17 cellular contexts compared by ENCODE assay signal in genomic region chr5:123810911-123811310, GRCh38.
"Had no signal": no experiment of that assay in that cellular context is flagged by ENCODE, and none has a peak within 500 bp of the region (broad histone marks: within the 10 kb centered on the region; RNA-seq: fewer than 3 reads in every experiment).

No MANE protein-coding gene starts in this region.

- H3K9me3 Mint-ChIP-seq: activated naive CD4-positive, alpha-beta T cell treated with anti-CD3 and anti-CD28 coated beads, Interleukin-2, amount 10 ng/mL, durations not matched to agents 7 days and 5 days; activated T-helper 2 cell treated with anti-CD3 and anti-CD28 coated beads, Interferon-gamma antibody, Interleukin-2, Interleukin-4, amounts not matched to agents 10 μg/mL and 5 μg/mL and 100 μg/mL, durations not matched to agents 14 hours and 24 hours and 36 hours; naive B cell; stimulated activated naive CD8-positive, alpha-beta T cell treated with anti-CD3 and anti-CD28 coated beads, Interleukin-15, amount 100 ng/mL, for 72 hours had no signal

- H3K36me3 ChIP-seq: colonic mucosa had no signal

- ATAC-seq: activated CD8-positive, alpha-beta T cell treated with anti-CD3 and anti-CD28 coated beads, Interleukin-2, amount 10 ng/mL, durations not matched to agents 7 days and 5 days; stimulated activated naive CD8-positive, alpha-beta T cell treated with anti-CD3 and anti-CD28 coated beads, Interleukin-15, amount 100 ng/mL, for 72 hours had no signal

- H3K4me3 ChIP-seq: colonic mucosa, testis had no signal

- H3K27me3 ChIP-seq: colonic mucosa, testis had no signal

- H3K4me3 Mint-ChIP-seq: activated CD8-positive, alpha-beta T cell treated with anti-CD3 and anti-CD28 coated beads, Interleukin-2, amount 10 ng/mL, durations not matched to agents 7 days and 5 days; activated naive CD4-positive, alpha-beta T cell treated with anti-CD3 and anti-CD28 coated beads, Interleukin-2, amount 10 ng/mL, durations not matched to agents 7 days and 5 days; naive B cell; stimulated activated naive CD8-positive, alpha-beta T cell treated with anti-CD3 and anti-CD28 coated beads, Interleukin-15, amount 100 ng/mL, for 72 hours had no signal

- DNase-seq: activated CD4-positive, alpha-beta T cell treated with anti-CD3 and anti-CD28 coated beads for 48 hours; activated CD8-positive, alpha-beta T cell treated with anti-CD3 and anti-CD28 coated beads, Interleukin-2, amount 10 ng/mL, durations not matched to agents 7 days and 5 days; activated naive CD4-positive, alpha-beta T cell treated with anti-CD3 and anti-CD28 coated beads, Interleukin-2, amount 10 ng/mL, durations not matched to agents 7 days and 5 days; activated T-cell treated with anti-CD3 and anti-CD28 coated beads for 4 hours; caudate nucleus; effector CD8-positive, alpha-beta T cell; hypothalamus; kidney glomerular epithelial cell; midbrain; naive B cell; stimulated activated CD4-positive, alpha-beta T cell treated with anti-CD3 and anti-CD28 coated beads, Interleukin-15, amount 100 ng/mL, for 24 hours; stimulated activated CD4-positive, alpha-beta T cell treated with anti-CD3 and anti-CD28 coated beads, Interleukin-4, amount 100 ng/mL, for 4 hours; stimulated activated naive CD8-positive, alpha-beta T cell treated with anti-CD3 and anti-CD28 coated beads, Interleukin-15, amount 100 ng/mL, for 72 hours; T-helper 9 cell; testis had no signal

- H3K36me3 Mint-ChIP-seq: activated naive CD4-positive, alpha-beta T cell treated with anti-CD3 and anti-CD28 coated beads, Interleukin-2, amount 10 ng/mL, durations not matched to agents 7 days and 5 days; naive B cell had no signal

- H3K9me3 ChIP-seq: colonic mucosa, testis had no signal

- H3K4me1 Mint-ChIP-seq: activated naive CD4-positive, alpha-beta T cell treated with anti-CD3 and anti-CD28 coated beads, Interleukin-2, amount 10 ng/mL, durations not matched to agents 7 days and 5 days; stimulated activated naive CD8-positive, alpha-beta T cell treated with anti-CD3 and anti-CD28 coated beads, Interleukin-15, amount 100 ng/mL, for 72 hours had no signal

- H3K27ac ChIP-seq: colonic mucosa, testis had no signal

- H3K27me3 Mint-ChIP-seq: activated naive CD4-positive, alpha-beta T cell treated with anti-CD3 and anti-CD28 coated beads, Interleukin-2, amount 10 ng/mL, durations not matched to agents 7 days and 5 days; stimulated activated naive CD8-positive, alpha-beta T cell treated with anti-CD3 and anti-CD28 coated beads, Interleukin-15, amount 100 ng/mL, for 72 hours had no signal

- H3K27ac Mint-ChIP-seq: activated CD8-positive, alpha-beta T cell treated with anti-CD3 and anti-CD28 coated beads, Interleukin-2, amount 10 ng/mL, durations not matched to agents 7 days and 5 days; activated naive CD4-positive, alpha-beta T cell treated with anti-CD3 and anti-CD28 coated beads, Interleukin-2, amount 10 ng/mL, durations not matched to agents 7 days and 5 days; activated T-helper 2 cell treated with anti-CD3 and anti-CD28 coated beads, Interferon-gamma antibody, Interleukin-2, Interleukin-4, amounts not matched to agents 10 μg/mL and 5 μg/mL and 100 μg/mL, durations not matched to agents 14 hours and 24 hours and 36 hours had no signal

- H3K4me1 ChIP-seq: colonic mucosa, testis had no signal
